In the genomic region with DNA sequence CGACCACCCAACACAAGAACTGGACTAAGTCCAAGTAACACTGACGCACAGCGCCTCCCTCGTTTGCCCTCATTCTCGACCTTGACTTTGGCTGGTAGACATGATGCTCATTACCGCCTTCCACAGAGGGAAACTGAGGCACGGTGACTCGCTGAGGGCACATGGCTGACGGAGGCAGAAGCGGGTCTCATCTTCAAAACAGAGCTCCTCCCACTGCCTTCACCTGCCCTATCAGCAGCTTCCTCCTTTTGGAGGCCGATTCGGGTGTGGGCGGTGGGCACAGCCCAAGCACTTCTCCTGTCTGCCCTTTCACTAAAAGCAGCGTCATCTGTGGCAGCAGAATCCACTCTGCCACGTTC, we compare ENCODE assay signal across 1 cellular context.
TF ChIP-seq lines count a peak whose summit lies in the region.

No MANE protein-coding gene starts in this region.

TF ChIP-seq in K562, 482 proteins besides CTCF, POLR2A, EP300 and RAD21 (continued from another document):
- TF ChIP-seq, protein P1, sequence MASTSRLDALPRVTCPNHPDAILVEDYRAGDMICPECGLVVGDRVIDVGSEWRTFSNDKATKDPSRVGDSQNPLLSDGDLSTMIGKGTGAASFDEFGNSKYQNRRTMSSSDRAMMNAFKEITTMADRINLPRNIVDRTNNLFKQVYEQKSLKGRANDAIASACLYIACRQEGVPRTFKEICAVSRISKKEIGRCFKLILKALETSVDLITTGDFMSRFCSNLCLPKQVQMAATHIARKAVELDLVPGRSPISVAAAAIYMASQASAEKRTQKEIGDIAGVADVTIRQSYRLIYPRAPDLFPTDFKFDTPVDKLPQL (IDR thresholded peaks at IDR 0.05; ENCODE audit: extremely low read depth, insufficient read length): no peak
- TF ChIP-seq HNRNPK (IDR thresholded peaks at IDR 0.05; ENCODE audit: low read depth, low read length, poor library complexity, severe bottlenecking): no peak
